ENCODE assay signal across 17 cellular contexts in the genomic region with DNA sequence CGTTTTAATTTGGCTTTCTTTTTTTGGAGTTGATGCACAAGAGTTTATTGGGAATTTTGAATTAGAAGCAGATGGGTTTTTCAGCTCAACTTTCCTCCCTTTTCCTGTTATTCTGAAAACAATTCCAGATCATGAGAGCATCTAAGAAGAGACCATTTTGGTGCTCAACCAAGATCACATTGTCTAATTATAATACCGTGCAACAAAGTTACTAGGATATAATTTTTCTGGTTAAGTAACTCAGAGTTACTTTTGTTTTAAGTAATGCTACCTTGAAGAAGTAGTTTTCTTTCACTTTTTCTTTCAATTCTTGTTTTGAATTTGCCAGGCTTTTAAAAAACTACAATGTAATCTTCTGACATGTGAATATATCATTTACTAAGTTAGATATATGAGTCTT.
DNase-seq lines count a peak whose midpoint lies in the region; ATAC-seq, FAIRE-seq and TF ChIP-seq lines count a peak whose summit lies in the region.
"Had no signal": no experiment of that assay in that cellular context is flagged by ENCODE, and none has a peak within 500 bp of the region (broad histone marks: within the 10 kb centered on the region; RNA-seq: fewer than 3 reads in every experiment).

No MANE protein-coding gene starts in this region.

- H3K9me3 ChIP-seq in breast epithelium: no peaks in the 10 kb centered on the region
- H3K9me3 ChIP-seq in mammary epithelial cell (replicated peaks; ENCODE audit: insufficient read depth, low read length): no peaks in the 10 kb centered on the region
- H3K9me3 ChIP-seq in tibial nerve: no peaks in the 10 kb centered on the region
- no peaks in the 10 kb centered on the region for H3K9me3 ChIP-seq in mucosa of descending colon
- H3K9me3 ChIP-seq: BE2C, ovary had no signal

- no peaks in the 10 kb centered on the region for H3K4me1 ChIP-seq in breast epithelium
- H3K4me1 ChIP-seq in mammary epithelial cell (ENCODE audit: insufficient read depth, low read length): no peaks in the 10 kb centered on the region
- peaks cover 0 to 58% (median 9%) of the 10 kb centered on the region in 4 donors for H3K4me1 ChIP-seq in tibial nerve
- H3K4me1 ChIP-seq in mucosa of descending colon (ENCODE audit: low read depth): no peaks in the 10 kb centered on the region
- H3K4me1 ChIP-seq: BE2C had no signal

- CTCF ChIA-PET in mammary epithelial cell (lab: Charles Lee; ENCODE audit: low non-redundant PET): no interaction called here

- in situ Hi-C loops in mammary epithelial cell (cut with MboI; ENCODE audit: low sequenced_read_pairs in 2 of 2): no loop called here

- H3K4me3 ChIP-seq in breast epithelium (no peak overlapping the region), mammary epithelial cell (replicated peaks in 1 of 3; ENCODE audit: insufficient read depth in 1 of 3, low read depth in 2 of 3, low read length in 3 of 3) (no peak overlapping the region), tibial nerve (no peak overlapping the region), mucosa of descending colon (no peak overlapping the region)
- H3K4me3 ChIP-seq: ovary had no signal

- TF ChIP-seq CTCF in breast epithelium (IDR thresholded peaks at IDR 0.05) (no peak), mammary epithelial cell (conservative IDR thresholded peaks at IDR 0.05 in 1 of 2, IDR thresholded peaks at IDR 0.05 in 1 of 2; ENCODE audit: extremely low read depth in 1 of 2, insufficient read depth in 1 of 2, low read depth in 1 of 2, low read length in 2 of 2) (no peak), tibial nerve (IDR thresholded peaks at IDR 0.05) (no peak), mucosa of descending colon (IDR thresholded peaks at IDR 0.05) (no peak)

- whole genome bisulfite sequencing in mammary epithelial cell (ENCODE audit: low coverage, missing lambda C conversion rate): 46% methylated on average over 2 of the region's 2 CpGs
- 25 to 30% methylated on average over 2 of the region's 2 CpGs for WGBS in tibial nerve, 2 donors

- H3K79me2 ChIP-seq in mammary epithelial cell (ENCODE audit: insufficient read depth, low read length): no peaks in the 10 kb centered on the region

- peak; percentile 96 for FAIRE-seq in endometrium (lab: Jason Lieb, UNC)
- FAIRE-seq: small intestine, urothelium cell line had no signal

- H3K27ac ChIP-seq in breast epithelium (peak overlapping the region; percentile 50 to 62), mammary epithelial cell (ENCODE audit: insufficient read depth, low read depth, low read length) (no peak overlapping the region), tibial nerve (peak overlapping the region; percentile 9 to 83 (median 52))
- H3K27ac ChIP-seq: ovary had no signal

- peak; percentile 63 for ATAC-seq in HG02884 (IDR thresholded peaks at IDR 0.05; ENCODE audit: unreplicated experiment)
- ATAC-seq in HG02610 (IDR thresholded peaks at IDR 0.05; ENCODE audit: unreplicated experiment): no peak
- no peak for ATAC-seq in mucosa of descending colon
- ATAC-seq: stimulated activated naive CD8-positive, alpha-beta T cell treated with anti-CD3 and anti-CD28 coated beads, Interleukin-15, Interleukin-2, amounts not matched to agents 100 U/mL and 50 U/mL, for 24 hours had no signal

- H3K9ac ChIP-seq in mammary epithelial cell (ENCODE audit: insufficient read depth, low read length): no peak overlapping the region

- H3K4me2 ChIP-seq in mammary epithelial cell (ENCODE audit: insufficient read depth, low read depth, low read length): no peak overlapping the region

- TF ChIP-seq POLR2A in breast epithelium (IDR thresholded peaks at IDR 0.05): no peak
- TF ChIP-seq POLR2A in tibial nerve (IDR thresholded peaks at IDR 0.05): no peak

- no TSS peak for BruUV-seq in mammary epithelial cell (replicated peaks; lab: Mats Ljungman, UMichigan)

- dilution Hi-C loops in mammary epithelial cell (cut with HindIII; ENCODE audit: low sequenced_read_pairs): no loop called here

- no peak overlapping the region for H2AFZ ChIP-seq in mammary epithelial cell (ENCODE audit: low read depth, low read length)

- no peak for TF ChIP-seq EP300 in tibial nerve (IDR thresholded peaks at IDR 0.05)

- H3K27me3 ChIP-seq in breast epithelium (no peaks in the 10 kb centered on the region), mammary epithelial cell (ENCODE audit: insufficient read depth, low read length) (no peaks in the 10 kb centered on the region), tibial nerve (no peaks in the 10 kb centered on the region)
- H3K27me3 ChIP-seq: BE2C, ovary had no signal

- no peaks in the 10 kb centered on the region for H3K36me3 ChIP-seq in breast epithelium
- H3K36me3 ChIP-seq in mammary epithelial cell (ENCODE audit: insufficient read depth, low read length): no peaks in the 10 kb centered on the region
- no peaks in the 10 kb centered on the region for H3K36me3 ChIP-seq in tibial nerve
- no peaks in the 10 kb centered on the region for H3K36me3 ChIP-seq in mucosa of descending colon (ENCODE audit: low read depth)
- H3K36me3 ChIP-seq: BE2C, ovary had no signal

- intact Hi-C loops in breast epithelium (cut with DNase I; ENCODE audit: low total_unique reads) (no loop called here), mammary epithelial cell (cut with micrococcal nuclease) (no loop called here), mucosa of descending colon (cut with DNase I, micrococcal nuclease) (no loop called here)

- H4K20me1 ChIP-seq in mammary epithelial cell (ENCODE audit: insufficient read depth, low read length): no peaks in the 10 kb centered on the region

- DNase-seq in breast epithelium (ENCODE audit: low spot score in 2 of 2): no peak
- no peak for DNase-seq in mammary epithelial cell
- no peak for DNase-seq in tibial nerve (ENCODE audit: low spot score in 2 of 2)
- no peak for DNase-seq in NCI-H510A treated with DMSO at 0.1 percent for 48 hours (lab: John Stamatoyannopoulos, UW)
- no peak for DNase-seq in mucosa of descending colon
- DNase-seq: activated CD8-positive, alpha-beta memory T cell treated with anti-CD3 and anti-CD28 coated beads, Interleukin-2, amount 50 U/mL, for 4 hours; BE2C; Kasumi-1; NCI-H146; NCI-H446; ovary; small intestine; stimulated activated naive CD8-positive, alpha-beta T cell treated with anti-CD3 and anti-CD28 coated beads, Interleukin-15, Interleukin-2, amounts not matched to agents 100 U/mL and 50 U/mL, for 24 hours had no signal
